ENCODE assay signal across 20 cellular contexts in the genomic region with DNA sequence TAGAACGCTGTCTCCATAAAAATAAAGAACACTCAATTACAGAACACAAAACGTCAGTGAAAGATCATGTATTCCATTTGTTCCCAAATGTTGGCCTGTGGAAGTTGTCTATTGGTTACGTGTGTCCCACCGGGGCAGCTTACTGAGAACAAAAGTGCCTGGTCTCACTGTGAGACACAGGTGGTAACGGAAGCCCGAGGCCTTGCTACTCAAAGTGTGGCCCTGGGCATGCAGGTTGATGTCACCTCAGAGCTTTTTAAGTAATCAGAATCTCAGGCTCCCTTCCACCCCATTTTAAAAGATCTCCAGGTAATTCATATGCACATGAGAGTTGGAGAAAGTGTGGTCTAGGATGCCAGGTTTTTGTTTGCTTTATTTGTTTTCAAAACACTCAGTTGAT.
"Had no signal": no experiment of that assay in that cellular context is flagged by ENCODE, and none has a peak within 500 bp of the region (broad histone marks: within the 10 kb centered on the region; RNA-seq: fewer than 3 reads in every experiment).

No MANE protein-coding gene starts in this region.

- H3K4me3 Mint-ChIP-seq: activated CD4-positive, alpha-beta memory T cell treated with anti-CD3 and anti-CD28 coated beads, Interleukin-2, amount 10 ng/mL, durations not matched to agents 7 days and 5 days; activated T-cell treated with anti-CD3 and anti-CD28 coated beads, Interleukin-2, amount 50 U/mL, for 24 hours; effector memory CD8-positive, alpha-beta T cell; memory B cell; natural killer cell had no signal

- H3K4me1 Mint-ChIP-seq: activated CD4-positive, alpha-beta memory T cell treated with anti-CD3 and anti-CD28 coated beads, Interleukin-2, amount 10 ng/mL, durations not matched to agents 7 days and 5 days; memory B cell; natural killer cell had no signal

- H3K27ac ChIP-seq: epithelial cell of prostate, heart left ventricle, right atrium auricular region, skin epidermis, transverse colon had no signal

- H3K4me3 ChIP-seq: heart left ventricle, right atrium auricular region, skin epidermis, transverse colon had no signal

- H3K36me3 ChIP-seq: heart left ventricle, right atrium auricular region, transverse colon had no signal

- H3K9me3 Mint-ChIP-seq: activated CD4-positive, alpha-beta memory T cell treated with anti-CD3 and anti-CD28 coated beads, Interleukin-2, amount 10 ng/mL, durations not matched to agents 7 days and 5 days; activated T-cell treated with anti-CD3 and anti-CD28 coated beads, Interleukin-2, amount 50 U/mL, for 24 hours; effector memory CD8-positive, alpha-beta T cell; natural killer cell had no signal

- ATAC-seq: effector memory CD8-positive, alpha-beta T cell; heart left ventricle; left ventricle myocardium superior; natural killer cell had no signal

- H3K27me3 ChIP-seq: heart left ventricle, right atrium auricular region, transverse colon had no signal

- H3K27ac Mint-ChIP-seq: activated CD4-positive, alpha-beta memory T cell treated with anti-CD3 and anti-CD28 coated beads, Interleukin-2, amount 10 ng/mL, durations not matched to agents 7 days and 5 days; activated T-cell treated with anti-CD3 and anti-CD28 coated beads, Interleukin-2, amount 50 U/mL, for 24 hours; effector memory CD8-positive, alpha-beta T cell; memory B cell; natural killer cell had no signal

- H3K4me1 ChIP-seq: transverse colon had no signal

- DNase-seq: activated CD4-positive, alpha-beta memory T cell treated with anti-CD3 and anti-CD28 coated beads, Interleukin-2, amount 10 ng/mL, durations not matched to agents 7 days and 5 days; activated CD4-positive, alpha-beta T cell treated with anti-CD3 and anti-CD28 coated beads for 4 hours; activated effector memory CD4-positive, alpha-beta T cell treated with Interleukin-2 at 50 U/mL for 16 hours; activated naive CD4-positive, alpha-beta T cell treated with anti-CD3 and anti-CD28 coated beads, Interleukin-2, amount 50 U/mL, for 16 hours; activated T-cell treated with anti-CD3 and anti-CD28 coated beads, Interleukin-2, amount 50 U/mL, for 24 hours; dermis blood vessel endothelial cell; effector memory CD8-positive, alpha-beta T cell; heart left ventricle; kidney glomerular epithelial cell; left ventricle myocardium superior; natural killer cell; stimulated activated CD4-positive, alpha-beta T cell treated with anti-CD3 and anti-CD28 coated beads, Interleukin-4, amount 100 ng/mL, for 4 hours; stimulated activated CD8-positive, alpha-beta memory T cell treated with anti-CD3 and anti-CD28 coated beads, Interleukin-4, amount 100 ng/mL, for 48 hours; stimulated activated naive CD4-positive, alpha-beta T cell treated with Interleukin-2 at 50 U/mL for 16 hours; substantia nigra; transverse colon had no signal

- H3K36me3 Mint-ChIP-seq: memory B cell, natural killer cell had no signal

- H3K9me3 ChIP-seq: heart left ventricle, right atrium auricular region, transverse colon had no signal

- H3K27me3 Mint-ChIP-seq: activated CD4-positive, alpha-beta memory T cell treated with anti-CD3 and anti-CD28 coated beads, Interleukin-2, amount 10 ng/mL, durations not matched to agents 7 days and 5 days; activated T-cell treated with anti-CD3 and anti-CD28 coated beads, Interleukin-2, amount 50 U/mL, for 24 hours; effector memory CD8-positive, alpha-beta T cell; memory B cell had no signal
